ENCODE assay signal across 1 cellular context in the genomic region with DNA sequence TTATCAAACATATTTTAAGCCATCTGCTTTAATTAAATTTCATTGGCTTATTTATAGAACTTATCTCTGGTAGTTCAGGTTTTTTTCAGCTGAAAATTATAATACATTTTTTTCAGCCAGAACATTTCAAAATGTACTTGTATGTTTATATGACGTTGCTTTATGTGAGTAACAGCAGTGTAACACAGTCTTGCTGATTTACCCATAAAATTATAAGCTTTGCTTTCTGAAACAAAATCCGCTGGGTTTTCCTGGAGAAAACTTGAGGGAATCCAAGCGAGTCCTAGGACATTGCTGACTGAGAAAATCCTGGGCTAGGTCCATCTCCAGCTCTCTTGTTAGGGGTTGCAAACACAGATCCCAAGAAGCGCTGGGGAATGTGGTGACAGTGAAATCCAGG.
TF ChIP-seq lines count a peak whose summit lies in the region.

No MANE protein-coding gene starts in this region.

TF ChIP-seq in HepG2, 621 proteins besides CTCF, POLR2A, EP300 and RAD21:
- no peak for TF ChIP-seq MXI1 (IDR thresholded peaks at IDR 0.05; ENCODE audit: borderline replicate concordance, low read depth, low read length)
- no peak for TF ChIP-seq ZNF451 (CRISPR knock-in tag; IDR thresholded peaks at IDR 0.05)
- TF ChIP-seq RFX3 (CRISPR knock-in tag; IDR thresholded peaks at IDR 0.05): no peak
- TF ChIP-seq PLRG1 (conservative IDR thresholded peaks at IDR 0.05): no peak
- no peak for TF ChIP-seq ZNF432 (CRISPR knock-in tag; IDR thresholded peaks at IDR 0.05; ENCODE audit: borderline replicate concordance)
- no peak for TF ChIP-seq MYC (CRISPR knock-in tag; IDR thresholded peaks at IDR 0.05; ENCODE audit: borderline replicate concordance)
- TF ChIP-seq CHD2 (IDR thresholded peaks at IDR 0.05; ENCODE audit: low read depth, low read length): no peak
- TF ChIP-seq TRIM22 (IDR thresholded peaks at IDR 0.05): no peak
- TF ChIP-seq ZC3H13 (CRISPR knock-in tag; IDR thresholded peaks at IDR 0.05): no peak
